ENCODE assay signal across 21 cellular contexts in genomic region chr3:41888368-41889076, GRCh38.
A peak's percentile ranks its signal among the peaks of the same experiment; 100 is the strongest.
DNase-seq lines count a peak whose midpoint lies in the region; ATAC-seq, FAIRE-seq and TF ChIP-seq lines count a peak whose summit lies in the region.
"Had no signal": no experiment of that assay in that cellular context is flagged by ENCODE, and none has a peak within 500 bp of the region (broad histone marks: within the 10 kb centered on the region; RNA-seq: fewer than 3 reads in every experiment).

No MANE protein-coding gene starts in this region.

- no peak overlapping the region for H3K9ac ChIP-seq in H9 (ENCODE audit: extremely low read depth, insufficient read length, low read length)
- no peak overlapping the region for H3K9ac ChIP-seq in keratinocyte (ENCODE audit: control insufficient read depth, extremely low read depth, insufficient read depth, low read length)

- H3K27ac ChIP-seq in H9 (ENCODE audit: insufficient read length, low read depth, low read length), result no peak overlapping the region
- no peak overlapping the region for H3K27ac ChIP-seq in foreskin keratinocyte
- no peak overlapping the region for H3K27ac ChIP-seq in keratinocyte (ENCODE audit: control insufficient read depth, insufficient read depth, low read length)
- H3K27ac ChIP-seq: C4-2B, HL-60 had no signal

- no peak overlapping the region for H4K91ac ChIP-seq in H9 (ENCODE audit: insufficient read length, low read depth, low read length)

- peaks cover 12 to 15% of the 10 kb centered on the region in 2 experiments for H3K9me3 Mint-ChIP-seq in H9

- no peak overlapping the region for H2BK20ac ChIP-seq in H9 (ENCODE audit: low read depth, low read length, poor library complexity, severe bottlenecking)

- H3K4ac ChIP-seq in H9 (ENCODE audit: low read depth, low read length), result no peak overlapping the region

- ATAC-seq in foreskin keratinocyte, result peak; percentile 38
- ATAC-seq: SK-N-SH treated with all-trans-retinoic acid at 6 μM for 48 hours had no signal

- no peaks in the 10 kb centered on the region for H3K79me1 ChIP-seq in H9 (ENCODE audit: insufficient read depth, low read depth, low read length, poor library complexity, severe bottlenecking)

- H2AFZ ChIP-seq in H9 (ENCODE audit: low read length) (no peak overlapping the region), keratinocyte (ENCODE audit: control insufficient read depth, low read length) (no peak overlapping the region)

- H3K4me2 ChIP-seq in H9 (ENCODE audit: insufficient read depth, insufficient read length, low read length) (no peak overlapping the region), keratinocyte (ENCODE audit: control insufficient read depth, extremely low read depth, insufficient read depth, low read depth, low read length) (no peak overlapping the region)

- dilution Hi-C loops in keratinocyte (cut with MboI; ENCODE audit: extremely low pct_ligation_motif_present, low sequenced_read_pairs), result no loop called here

- no peak overlapping the region for H3K56ac ChIP-seq in H9 (ENCODE audit: insufficient read length, low read depth, low read length)

- peak; percentile 46 for FAIRE-seq in keratinocyte (lab: Jason Lieb, UNC)
- FAIRE-seq: GM12892, HTR-8/SVneo had no signal

- no peak overlapping the region for H2AK5ac ChIP-seq in H9 (ENCODE audit: insufficient read length, low read length)

- H3K4me1 ChIP-seq in H9 (ENCODE audit: insufficient read depth, low read length) (peaks cover 3% of the 10 kb centered on the region; the same call in 1 of the 2 replicates), foreskin keratinocyte (peaks cover 12% of the 10 kb centered on the region), keratinocyte (ENCODE audit: control insufficient read depth, extremely low read depth, insufficient read depth, low read length) (peaks cover 6% of the 10 kb centered on the region)

- no peak overlapping the region for H2BK5ac ChIP-seq in H9 (ENCODE audit: insufficient read length, low read length)

- H3K23ac ChIP-seq in H9 (ENCODE audit: insufficient read length, low read depth, low read length), result no peak overlapping the region

- peaks cover 6% of the 10 kb centered on the region for H3K9me3 ChIP-seq in H9 (ENCODE audit: control insufficient read depth, low read depth, low read length)
- H3K9me3 ChIP-seq in keratinocyte (ENCODE audit: control insufficient read depth, low read depth, low read length), result no peaks in the 10 kb centered on the region

- H2BK120ac ChIP-seq in H9 (ENCODE audit: low read depth, low read length, poor library complexity, severe bottlenecking), result no peak overlapping the region

- H3K4me1 Mint-ChIP-seq in H9, result peaks cover 19 to 26% of the 10 kb centered on the region in 2 experiments

- H3K27ac Mint-ChIP-seq in H9, result peak overlapping the region; percentile 64 to 78 (median 76); a peak in 6 of 7 replicates

- H2BK15ac ChIP-seq in H9 (ENCODE audit: low read depth, low read length), result no peak overlapping the region

- H3T11ph ChIP-seq in H9 (ENCODE audit: low read length), result no peak overlapping the region

- H3K9me1 ChIP-seq in keratinocyte (ENCODE audit: control insufficient read depth, extremely low read depth, insufficient read depth, low read length), result no peaks in the 10 kb centered on the region

- DNase-seq in H9 (peak; percentile 50), SK-N-DZ (ENCODE audit: low spot score) (peak; percentile 2), foreskin keratinocyte (peak; percentile 7 to 25), keratinocyte (ENCODE audit: low read depth, low spot score) (no peak), LoVo (ENCODE audit: low spot score) (no peak), RKO (ENCODE audit: low spot score) (no peak), pons (ENCODE audit: low spot score) (no peak), NCI-H1930 (lab: John Stamatoyannopoulos, UW) (no peak)
- DNase-seq: DMS 273 treated with DMSO at 0.1 percent for 48 hours; MV-4-11; NCI-H1417 treated with DMSO at 0.1 percent for 48 hours; NCI-H2029; NCI-H2171; NCI-H446; NK-92 treated with Interleukin-12 subunit alpha and Interleukin-12 subunit beta, amount 100 ng/mL, for 24 hours; OCI-M1 had no signal

- H4K8ac ChIP-seq in H9 (replicated peaks; ENCODE audit: insufficient read length, low read depth, low read length), result no peak overlapping the region

- TF ChIP-seq CTCF in H9 (conservative IDR thresholded peaks at IDR 0.05) (no peak), foreskin keratinocyte (conservative IDR thresholded peaks at IDR 0.05) (no peak), keratinocyte (optimal IDR thresholded peaks at IDR 0.05 in 1 of 3, IDR thresholded peaks at IDR 0.05 in 1 of 3, conservative IDR thresholded peaks at IDR 0.05 in 1 of 3; ENCODE audit: extremely low read depth in 1 of 3, insufficient read depth in 2 of 3, low read length in 3 of 3) (no peak)

- peaks cover 14 to 31% (median 18%) of the 10 kb centered on the region in 3 experiments for H3K36me3 Mint-ChIP-seq in H9 (ENCODE audit: insufficient read depth in 1 of 3, low read depth in 3 of 3)

- H3K4me3 Mint-ChIP-seq in H9, result no peak overlapping the region

- H4K20me1 ChIP-seq in H9 (ENCODE audit: control insufficient read depth, insufficient read depth, insufficient read length), result no peaks in the 10 kb centered on the region
- H4K20me1 ChIP-seq in keratinocyte (ENCODE audit: control insufficient read depth, extremely low read depth, insufficient read depth, low read length), result no peaks in the 10 kb centered on the region

- no peak overlapping the region for H4K5ac ChIP-seq in H9 (ENCODE audit: insufficient read length, low read depth, low read length)

- no peaks in the 10 kb centered on the region for H3K79me2 ChIP-seq in H9 (ENCODE audit: insufficient read depth, low read length)
- no peaks in the 10 kb centered on the region for H3K79me2 ChIP-seq in keratinocyte (ENCODE audit: control insufficient read depth, insufficient read depth, low read length)

- H3K27me3 Mint-ChIP-seq in H9 (ENCODE audit: low read depth), result no peaks in the 10 kb centered on the region; the same call in 1 of the 2 replicates

- WGBS in H9 (ENCODE audit: extremely low coverage, insufficient read length, low lambda C conversion rate), result no CpG with 5 or more reads among the region's 3 CpGs

- no peak overlapping the region for H3K18ac ChIP-seq in H9 (ENCODE audit: insufficient read length, low read depth, low read length)

- H3K4me3 ChIP-seq in keratinocyte (ENCODE audit: control insufficient read depth in 2 of 3, extremely low read depth in 1 of 3, insufficient read depth in 2 of 3, low read depth in 1 of 3, low read length in 3 of 3), result no peak overlapping the region

- H3K14ac ChIP-seq in H9 (ENCODE audit: insufficient read depth, low read length), result no peak overlapping the region

- no peaks in the 10 kb centered on the region for H3K23me2 ChIP-seq in H9 (ENCODE audit: insufficient read length, low read depth, low read length, poor library complexity, severe bottlenecking)

- no peak overlapping the region for H2BK12ac ChIP-seq in H9 (ENCODE audit: insufficient read length, low read depth, low read length)

- H3K27me3 ChIP-seq in H9 (ENCODE audit: insufficient read depth, low read length) (no peaks in the 10 kb centered on the region), foreskin keratinocyte (no peaks in the 10 kb centered on the region), keratinocyte (ENCODE audit: control insufficient read depth, extremely low read depth, insufficient read depth, low read length) (no peaks in the 10 kb centered on the region)

- H3K36me3 ChIP-seq in keratinocyte (ENCODE audit: control insufficient read depth in 2 of 2, extremely low read depth in 1 of 2, insufficient read depth in 2 of 2, low read length in 2 of 2), result no peaks in the 10 kb centered on the region

Comparison
In these comparisons a context has a peak if more than half of its experiments do, and no peak if none do; other contexts are left out.
1. DNase-seq: peak in H9 (single experiment), SK-N-DZ (single experiment) and foreskin keratinocyte (2 of 2); none in keratinocyte (single experiment), LoVo (single experiment), RKO (single experiment), pons (single experiment) and NCI-H1930 (0 of 2).